27 cellular contexts compared by ENCODE assay signal in the genomic region with DNA sequence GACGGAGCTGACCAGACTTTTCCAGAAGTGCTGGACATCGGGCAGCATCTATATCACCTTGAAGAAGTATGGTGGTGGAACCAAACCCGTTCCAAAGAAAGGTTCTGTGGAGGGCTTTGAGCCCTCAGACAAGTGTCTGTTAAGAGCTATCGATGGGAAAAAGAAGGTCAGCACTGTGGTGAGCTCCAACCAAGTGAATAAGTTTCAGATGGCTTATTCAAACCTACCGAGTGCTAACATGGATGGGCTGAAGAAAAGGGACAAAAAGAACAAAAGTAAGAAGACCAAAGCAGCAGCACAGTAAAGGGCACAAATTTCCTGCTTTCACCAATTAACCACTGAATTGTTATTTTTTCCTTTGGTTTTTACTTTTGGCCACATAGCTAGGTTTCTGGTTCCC. TPM values are rescaled to one million over a fixed set of nuclear protein-coding genes. Genes with fewer than 3 reads are reported as not detected.
DNase-seq lines count a peak whose midpoint lies in the region; ATAC-seq and TF ChIP-seq lines count a peak whose summit lies in the region.
"Had no signal": no experiment of that assay in that cellular context is flagged by ENCODE, and none has a peak within 500 bp of the region (broad histone marks: within the 10 kb centered on the region; RNA-seq: fewer than 3 reads in every experiment).

No MANE protein-coding gene starts in this region.

- intact Hi-C loops in CD8-positive, alpha-beta T cell (cut with DNase I, micrococcal nuclease), result no loop called here
- intact Hi-C loops in dorsolateral prefrontal cortex (cut with DNase I), result no loop called here

- DNase-seq in CD8-positive, alpha-beta T cell, result no peak
- peak; percentile 22 for DNase-seq in activated naive CD8-positive, alpha-beta T cell treated with anti-CD3 and anti-CD28 coated beads for 36 hours
- DNase-seq in stimulated activated effector memory CD8-positive, alpha-beta T cell treated with anti-CD3 and anti-CD28 coated beads, Interleukin-12 subunit alpha, Interleukin-12 subunit beta, amount 100 ng/mL, for 72 hours (ENCODE audit: low spot score in 2 of 2), result no peak
- DNase-seq in smooth muscle cell (lab: John Stamatoyannopoulos, UW; ENCODE audit: unreplicated experiment), result no peak
- no peak for DNase-seq in dorsolateral prefrontal cortex
- no peak for DNase-seq in NCI-H345 (lab: John Stamatoyannopoulos, UW)
- DNase-seq: activated gamma-delta T cell; DMS 273 treated with DMSO at 0.1 percent for 48 hours; MV-4-11; NCI-H146; NCI-H510A; occipital lobe; OCI-M1; SK-N-SH; stimulated activated CD8-positive, alpha-beta memory T cell treated with anti-CD3 and anti-CD28 coated beads, Interleukin-4, amount 100 ng/mL, for 48 hours; substantia nigra; upper lobe of right lung had no signal

- WGBS in smooth muscle cell (ENCODE audit: low lambda C conversion rate), result 96% methylated on average over 5 of the region's 5 CpGs

- H3K27ac Mint-ChIP-seq in CD8-positive, alpha-beta T cell, result no peak overlapping the region
- peak overlapping the region; percentile 87 for H3K27ac Mint-ChIP-seq in activated naive CD8-positive, alpha-beta T cell treated with anti-CD3 and anti-CD28 coated beads for 36 hours
- peak overlapping the region; percentile 61 for H3K27ac Mint-ChIP-seq in stimulated activated effector memory CD8-positive, alpha-beta T cell treated with anti-CD3 and anti-CD28 coated beads, Interleukin-12 subunit alpha, Interleukin-12 subunit beta, amount 100 ng/mL, for 72 hours
- H3K27ac Mint-ChIP-seq: GM23338 had no signal

- H2AFZ ChIP-seq in Loucy (ENCODE audit: low read length) (no peak overlapping the region), smooth muscle cell (ENCODE audit: low read depth) (no peak overlapping the region)
- H2AFZ ChIP-seq: GM23338 had no signal

- H3K4me2 ChIP-seq in Loucy (ENCODE audit: low read depth, low read length, poor library complexity, severe bottlenecking), result peak overlapping the region; percentile 33
- no peak overlapping the region for H3K4me2 ChIP-seq in smooth muscle cell
- H3K4me2 ChIP-seq: GM23338, KMS-11, SK-N-SH had no signal

- H3K36me3 ChIP-seq in CD8-positive, alpha-beta T cell (ENCODE audit: insufficient read depth, low read length), result peaks cover 58% of the 10 kb centered on the region
- peaks cover 80% of the 10 kb centered on the region for H3K36me3 ChIP-seq in Loucy (ENCODE audit: insufficient read depth, low read length)
- peaks cover 27% of the 10 kb centered on the region for H3K36me3 ChIP-seq in smooth muscle cell (ENCODE audit: low read depth)

- ATAC-seq in CD8-positive, alpha-beta T cell, result no peak
- ATAC-seq in stimulated activated effector memory CD8-positive, alpha-beta T cell treated with anti-CD3 and anti-CD28 coated beads, Interleukin-12 subunit alpha, Interleukin-12 subunit beta, amount 100 ng/mL, for 72 hours, result peak; percentile 74
- ATAC-seq: GM23338, upper lobe of right lung had no signal

- no peaks in the 10 kb centered on the region for H3K9me3 ChIP-seq in CD8-positive, alpha-beta T cell (ENCODE audit: low read length)
- H3K9me3 ChIP-seq in Loucy (ENCODE audit: insufficient read depth, low read depth, low read length) (no peaks in the 10 kb centered on the region), smooth muscle cell (replicated peaks; ENCODE audit: low read depth) (no peaks in the 10 kb centered on the region)
- H3K9me3 ChIP-seq: SK-N-SH, upper lobe of right lung had no signal

- H3K4me1 Mint-ChIP-seq in CD8-positive, alpha-beta T cell (ENCODE audit: low read depth), result peaks cover 75% of the 10 kb centered on the region
- H3K4me1 Mint-ChIP-seq in activated naive CD8-positive, alpha-beta T cell treated with anti-CD3 and anti-CD28 coated beads for 36 hours, result peaks cover 72% of the 10 kb centered on the region
- peaks cover 50% of the 10 kb centered on the region for H3K4me1 Mint-ChIP-seq in stimulated activated effector memory CD8-positive, alpha-beta T cell treated with anti-CD3 and anti-CD28 coated beads, Interleukin-12 subunit alpha, Interleukin-12 subunit beta, amount 100 ng/mL, for 72 hours
- H3K4me1 Mint-ChIP-seq: GM23338 had no signal

- no peak overlapping the region for H3K27ac ChIP-seq in CD8-positive, alpha-beta T cell (ENCODE audit: low read depth, low read length)
- H3K27ac ChIP-seq in smooth muscle cell (ENCODE audit: low read depth) (no peak overlapping the region), dorsolateral prefrontal cortex (no peak overlapping the region)
- H3K27ac ChIP-seq: KMS-11, upper lobe of right lung had no signal

- H3K4me3 ChIP-seq in CD8-positive, alpha-beta T cell (ENCODE audit: low read depth, low read length), result no peak overlapping the region
- peak overlapping the region; percentile 39 for H3K4me3 ChIP-seq in Loucy (ENCODE audit: low read length, poor library complexity, severe bottlenecking)
- no peak overlapping the region for H3K4me3 ChIP-seq in smooth muscle cell
- H3K4me3 ChIP-seq in dorsolateral prefrontal cortex, result no peak overlapping the region
- H3K4me3 ChIP-seq: GM23338, upper lobe of right lung had no signal

- H3K79me2 ChIP-seq in Loucy (ENCODE audit: insufficient read depth, low read length), result peaks cover 99% of the 10 kb centered on the region
- peaks cover 83% of the 10 kb centered on the region for H3K79me2 ChIP-seq in smooth muscle cell (ENCODE audit: low read depth)

- no peaks in the 10 kb centered on the region for H3K9me3 Mint-ChIP-seq in CD8-positive, alpha-beta T cell
- H3K9me3 Mint-ChIP-seq in activated naive CD8-positive, alpha-beta T cell treated with anti-CD3 and anti-CD28 coated beads for 36 hours, result no peaks in the 10 kb centered on the region
- H3K9me3 Mint-ChIP-seq in stimulated activated effector memory CD8-positive, alpha-beta T cell treated with anti-CD3 and anti-CD28 coated beads, Interleukin-12 subunit alpha, Interleukin-12 subunit beta, amount 100 ng/mL, for 72 hours, result no peaks in the 10 kb centered on the region
- H3K9me3 Mint-ChIP-seq: brain, CD14-positive monocyte, GM23338 had no signal

- H3K9ac ChIP-seq in Loucy (ENCODE audit: low read depth, low read length, poor library complexity, severe bottlenecking) (peak overlapping the region; percentile 8), smooth muscle cell (ENCODE audit: low read depth) (no peak overlapping the region)
- H3K9ac ChIP-seq: KMS-11, SK-N-SH had no signal

- H3K4me3 Mint-ChIP-seq in CD8-positive, alpha-beta T cell, result peak overlapping the region; percentile 59
- H3K4me3 Mint-ChIP-seq in activated naive CD8-positive, alpha-beta T cell treated with anti-CD3 and anti-CD28 coated beads for 36 hours, result peak overlapping the region; percentile 16
- H3K4me3 Mint-ChIP-seq in stimulated activated effector memory CD8-positive, alpha-beta T cell treated with anti-CD3 and anti-CD28 coated beads, Interleukin-12 subunit alpha, Interleukin-12 subunit beta, amount 100 ng/mL, for 72 hours, result peak overlapping the region; percentile 23
- H3K4me3 Mint-ChIP-seq: brain, CD14-positive monocyte, GM23338 had no signal

- H3K4me1 ChIP-seq in CD8-positive, alpha-beta T cell (ENCODE audit: insufficient read depth, low read length), result peaks cover 48% of the 10 kb centered on the region
- H3K4me1 ChIP-seq in Loucy (ENCODE audit: insufficient read depth, low read length, poor library complexity, severe bottlenecking) (peaks cover 63% of the 10 kb centered on the region), smooth muscle cell (ENCODE audit: low read depth) (peaks cover 4% of the 10 kb centered on the region)

- H4K20me1 ChIP-seq in Loucy (ENCODE audit: insufficient read depth, low read length, poor library complexity, severe bottlenecking) (peaks cover 68% of the 10 kb centered on the region), smooth muscle cell (ENCODE audit: low read depth) (peaks cover 92% of the 10 kb centered on the region)

- peaks cover 84% of the 10 kb centered on the region for H3K36me3 Mint-ChIP-seq in CD8-positive, alpha-beta T cell
- peaks cover 48% of the 10 kb centered on the region for H3K36me3 Mint-ChIP-seq in activated naive CD8-positive, alpha-beta T cell treated with anti-CD3 and anti-CD28 coated beads for 36 hours
- peaks cover 100% of the 10 kb centered on the region for H3K36me3 Mint-ChIP-seq in stimulated activated effector memory CD8-positive, alpha-beta T cell treated with anti-CD3 and anti-CD28 coated beads, Interleukin-12 subunit alpha, Interleukin-12 subunit beta, amount 100 ng/mL, for 72 hours

- H3K9me2 ChIP-seq in Loucy (replicated peaks; ENCODE audit: low read depth, low read length), result no peaks in the 10 kb centered on the region
- H3K9me2 ChIP-seq: SK-N-SH had no signal

- H3F3A ChIP-seq in Loucy (ENCODE audit: low read depth) (no peaks in the 10 kb centered on the region), smooth muscle cell (ENCODE audit: low read depth) (no peaks in the 10 kb centered on the region)

- H3K27me3 Mint-ChIP-seq in CD8-positive, alpha-beta T cell (ENCODE audit: low read depth), result no peaks in the 10 kb centered on the region
- no peaks in the 10 kb centered on the region for H3K27me3 Mint-ChIP-seq in activated naive CD8-positive, alpha-beta T cell treated with anti-CD3 and anti-CD28 coated beads for 36 hours
- H3K27me3 Mint-ChIP-seq: brain had no signal

- CTCF ChIA-PET in CD8-positive, alpha-beta T cell (lab: Charles Lee), result no interaction called here

- no peaks in the 10 kb centered on the region for H3K27me3 ChIP-seq in CD8-positive, alpha-beta T cell (ENCODE audit: insufficient read depth, low read length)
- no peaks in the 10 kb centered on the region for H3K27me3 ChIP-seq in Loucy (ENCODE audit: insufficient read depth, low read length, poor library complexity, severe bottlenecking)
- no peaks in the 10 kb centered on the region for H3K27me3 ChIP-seq in smooth muscle cell (ENCODE audit: low read depth)
- H3K27me3 ChIP-seq in dorsolateral prefrontal cortex, result no peaks in the 10 kb centered on the region
- H3K27me3 ChIP-seq: upper lobe of right lung had no signal

- POLR2A ChIA-PET in CD8-positive, alpha-beta T cell (lab: Charles Lee), result interaction anchor here (1.5 kb wide), 1 partner anchor 23 kb away, joined by 4 read pairs; no protein-coding TSS in a partner anchor

- TF ChIP-seq CTCF in CD8-positive, alpha-beta T cell (IDR thresholded peaks at IDR 0.05), result no peak
- TF ChIP-seq CTCF in Loucy (conservative IDR thresholded peaks at IDR 0.05; ENCODE audit: low read length) (no peak), smooth muscle cell (IDR thresholded peaks at IDR 0.05; ENCODE audit: borderline replicate concordance, insufficient read depth, poor library complexity, severe bottlenecking) (no peak), dorsolateral prefrontal cortex (IDR thresholded peaks at IDR 0.05 in 54 of 56, conservative IDR thresholded peaks at IDR 0.05 in 2 of 56; ENCODE audit: low read depth in 1 of 56, partially characterized antibody in 56 of 56) (no peak)

RNA-seq across cellular contexts. Expression of gene KAT7, which starts 6.9 kb away (rescaled TPM):
- total RNA-seq in CD8-positive, alpha-beta T cell, result 100 to 1,000 TPM; 170 to 189 TPM
- total RNA-seq in activated naive CD8-positive, alpha-beta T cell treated with anti-CD3 and anti-CD28 coated beads for 36 hours, result 10 to 100 TPM; 65.9 to 67.2 TPM
- total RNA-seq in smooth muscle cell (22.7 and 32.0 TPM in 2 replicates), dorsolateral prefrontal cortex (100 to 1,000 TPM in 73 of 120 experiments, 10 to 100 TPM in 47; 73.9 to 129 (median 102) TPM)
- 17.2 and 21.7 TPM in 2 replicates for polyA plus RNA-seq in smooth muscle cell

RNA-seq across cellular contexts. Expression of gene FAM117A, which starts 31.4 kb away (rescaled TPM):
- total RNA-seq in CD8-positive, alpha-beta T cell, result 10 to 100 TPM; 23.4 to 28.7 TPM
- total RNA-seq in activated naive CD8-positive, alpha-beta T cell treated with anti-CD3 and anti-CD28 coated beads for 36 hours, result 10 to 100 TPM; 16.2 to 16.4 TPM
- total RNA-seq in smooth muscle cell (4.9 and 7.1 TPM in 2 replicates), dorsolateral prefrontal cortex (10 to 100 TPM in 10 of 120 experiments, 1 to 10 TPM in 110; 3.7 to 12.6 (median 6.9) TPM)
- polyA plus RNA-seq in smooth muscle cell, result 6.3 and 8.3 TPM in 2 replicates

RNA-seq across cellular contexts. Expression of gene TAC4, which starts 52.5 kb away (rescaled TPM):
- not detected for total RNA-seq in CD8-positive, alpha-beta T cell
- not detected for total RNA-seq in activated naive CD8-positive, alpha-beta T cell treated with anti-CD3 and anti-CD28 coated beads for 36 hours
- total RNA-seq in smooth muscle cell (not detected in 2 replicates), dorsolateral prefrontal cortex (1 to 10 TPM in 1 of 120 experiments, under 1 TPM in 1, not detected in 118; 0.97 to 1.3 TPM)
- not detected in 2 replicates for polyA plus RNA-seq in smooth muscle cell
- total RNA-seq: chondrocyte; glomerular endothelial cell; GM23338; liver; occipital lobe; T-helper 2 cell treated with Interferon-gamma antibody and Interleukin-4, amounts not matched to agents 100 ng/mL and 5 ng/mL, for 36 hours; upper lobe of right lung had no signal
- polyA plus RNA-seq: CD14-positive monocyte, GM23338, keratinocyte, liver, SK-N-SH had no signal
